29 cellular contexts compared by ENCODE assay signal in genomic region chr13:51846756-51847155, GRCh38. TPM values are rescaled to one million over a fixed set of nuclear protein-coding genes. Genes with fewer than 3 reads are reported as not detected.
"Had no signal": no experiment of that assay in that cellular context is flagged by ENCODE, and none has a peak within 500 bp of the region (broad histone marks: within the 10 kb centered on the region; RNA-seq: fewer than 3 reads in every experiment).

No MANE protein-coding gene starts in this region.

- H3K9me3 Mint-ChIP-seq: activated naive CD4-positive, alpha-beta T cell treated with anti-CD3 and anti-CD28 coated beads, Interleukin-2, amount 50 U/mL, for 24 hours; naive thymus-derived CD8-positive, alpha-beta T cell; neural crest cell; stimulated activated naive B cell treated with anti-CD40 and anti-IgM and Interleukin-4, amounts not matched to agents 10 μg/mL and 1 μg/mL and 100 μg/mL, for 72 hours; T-helper 2 cell treated with Interferon-gamma antibody and Interleukin-4, amounts not matched to agents 5 μg/mL and 100 μg/mL, for 36 hours had no signal

- H3K4me3 Mint-ChIP-seq: activated naive CD4-positive, alpha-beta T cell treated with anti-CD3 and anti-CD28 coated beads, Interleukin-2, amount 50 U/mL, for 24 hours; naive thymus-derived CD8-positive, alpha-beta T cell; neural crest cell; stimulated activated naive B cell treated with anti-CD40 and anti-IgM and Interleukin-4, amounts not matched to agents 10 μg/mL and 1 μg/mL and 100 μg/mL, for 72 hours; T-helper 2 cell treated with Interferon-gamma antibody and Interleukin-4, amounts not matched to agents 5 μg/mL and 100 μg/mL, for 36 hours had no signal

- ATAC-seq: left cardiac atrium; left ventricle myocardium superior; naive thymus-derived CD8-positive, alpha-beta T cell; stimulated activated naive B cell treated with anti-CD40 and anti-IgM and Interleukin-4, amounts not matched to agents 10 μg/mL and 1 μg/mL and 100 μg/mL, for 72 hours had no signal

- H3K27ac Mint-ChIP-seq: activated naive CD4-positive, alpha-beta T cell treated with anti-CD3 and anti-CD28 coated beads, Interleukin-2, amount 50 U/mL, for 24 hours; naive thymus-derived CD8-positive, alpha-beta T cell; stimulated activated naive B cell treated with anti-CD40 and anti-IgM and Interleukin-4, amounts not matched to agents 10 μg/mL and 1 μg/mL and 100 μg/mL, for 72 hours; T-helper 2 cell treated with Interferon-gamma antibody and Interleukin-4, amounts not matched to agents 5 μg/mL and 100 μg/mL, for 36 hours had no signal

- H3K36me3 Mint-ChIP-seq: activated naive CD4-positive, alpha-beta T cell treated with anti-CD3 and anti-CD28 coated beads, Interleukin-2, amount 50 U/mL, for 24 hours; naive thymus-derived CD8-positive, alpha-beta T cell; stimulated activated naive B cell treated with anti-CD40 and anti-IgM and Interleukin-4, amounts not matched to agents 10 μg/mL and 1 μg/mL and 100 μg/mL, for 72 hours had no signal

- DNase-seq: activated CD4-positive, alpha-beta T cell treated with anti-CD3 and anti-CD28 coated beads for 4 hours; activated CD4-positive, alpha-beta T cell treated with anti-CD3 and anti-CD28 coated beads, Interleukin-2, amount 50 U/mL, for 48 hours; activated CD4-positive, CD25-positive, alpha-beta regulatory T cell; activated CD8-positive, alpha-beta memory T cell treated with anti-CD3 and anti-CD28 coated beads for 24 hours; activated gamma-delta T cell treated with Interleukin-2 at 50 U/mL for 16 hours; dermis blood vessel endothelial cell; effector CD4-positive, alpha-beta T cell; head of caudate nucleus; hippocampal formation; left cardiac atrium; left ventricle myocardium superior; mesenchymal stem cell; naive thymus-derived CD8-positive, alpha-beta T cell; occipital lobe; stimulated activated CD4-positive, alpha-beta T cell treated with anti-CD3 and anti-CD28 coated beads, Interleukin-1b, Interleukin-23, amount 100 ng/mL, for 48 hours; stimulated activated CD4-positive, alpha-beta T cell treated with anti-CD3 and anti-CD28 coated beads, Interleukin-4, amount 100 ng/mL, for 4 hours; stimulated activated CD8-positive, alpha-beta memory T cell treated with anti-CD3 and anti-CD28 coated beads, Interleukin-4, amount 100 ng/mL, for 48 hours; stimulated activated naive B cell treated with anti-CD40 and anti-IgM and Interleukin-4, amounts not matched to agents 10 μg/mL and 1 μg/mL and 100 μg/mL, for 72 hours; T-helper 1 cell; transverse colon had no signal

RNA-seq across cellular contexts. Expression of gene TMEM272, which starts 1.8 kb away (rescaled TPM):
- total RNA-seq: dermis blood vessel endothelial cell, epithelial cell of proximal tubule, pulmonary artery endothelial cell, transverse colon, urinary bladder had no signal

RNA-seq across cellular contexts. Expression of gene CCDC70, which starts 15.0 kb away (rescaled TPM):
- total RNA-seq: dermis blood vessel endothelial cell; epithelial cell of proximal tubule; left cardiac atrium; left ventricle myocardium superior; naive thymus-derived CD8-positive, alpha-beta T cell; neural crest cell; occipital lobe; pulmonary artery endothelial cell; right atrium auricular region; smooth muscle cell; temporal lobe; transverse colon; urinary bladder had no signal
